ENCODE assay signal across 16 cellular contexts in genomic region chr12:113191236-113191635, GRCh38. TPM values are rescaled to one million over a fixed set of nuclear protein-coding genes. Genes with fewer than 3 reads are reported as not detected.
DNase-seq lines count a peak whose midpoint lies in the region; ATAC-seq and TF ChIP-seq lines count a peak whose summit lies in the region.
"Had no signal": no experiment of that assay in that cellular context is flagged by ENCODE, and none has a peak within 500 bp of the region (broad histone marks: within the 10 kb centered on the region; RNA-seq: fewer than 3 reads in every experiment).

No MANE protein-coding gene starts in this region.

- H4K20me1 ChIP-seq in IMR-90 (ENCODE audit: insufficient read depth, low read length), result no peaks in the 10 kb centered on the region

- H3K23ac ChIP-seq in IMR-90 (ENCODE audit: low read depth, low read length) (no peak overlapping the region), neuronal stem cell (ENCODE audit: low read depth, low read length, poor library complexity) (no peak overlapping the region)

- no peak overlapping the region for H4K5ac ChIP-seq in IMR-90 (ENCODE audit: low read depth, low read length)

- no peak for TF ChIP-seq RAD21 in IMR-90 (IDR thresholded peaks at IDR 0.05; ENCODE audit: low read length)

- H3K36me3 ChIP-seq in IMR-90 (ENCODE audit: control insufficient read depth, insufficient read depth, low read length) (peaks cover 13% of the 10 kb centered on the region), ascending aorta (peaks cover 5 to 18% of the 10 kb centered on the region in 2 donors), neuronal stem cell (replicated peaks in 1 of 2; ENCODE audit: control insufficient read depth in 2 of 2, insufficient read depth in 2 of 2, low read length in 2 of 2) (peaks cover 15 to 44% of the 10 kb centered on the region in 2 donors)

- POLR2A ChIA-PET in IMR-90 (lab: Charles Lee; ENCODE audit: unreplicated experiment), result no interaction called here

- in situ Hi-C loops in IMR-90 (cut with MboI; ENCODE audit: low sequenced_read_pairs), result loop anchor here (25.0 kb wide), 1 partner anchor 1221 kb away; the partner anchor contains the start of gene TBX5

- BruUV-seq in IMR-90 (replicated peaks; lab: Mats Ljungman, UMichigan), result no TSS peak

- no peak for TF ChIP-seq POLR2A in IMR-90 (IDR thresholded peaks at IDR 0.05; ENCODE audit: low read depth, low read length)

- peak overlapping the region; percentile 81 for H2AK9ac ChIP-seq in IMR-90 (replicated peaks; ENCODE audit: low read depth, low read length, poor library complexity)

- no peak overlapping the region for H4K8ac ChIP-seq in IMR-90 (ENCODE audit: low read depth in 2 of 2, low read length in 2 of 2)
- no peak overlapping the region for H4K8ac ChIP-seq in neuronal stem cell (ENCODE audit: low read depth, low read length)

- no peak overlapping the region for H2AFZ ChIP-seq in IMR-90 (replicated peaks; ENCODE audit: low read length, poor library complexity)
- peak overlapping the region; percentile 24 for H2AFZ ChIP-seq in neuronal stem cell (ENCODE audit: low read length)
- H2AFZ ChIP-seq: GM23248 had no signal

- peak overlapping the region; percentile 30 for H2BK12ac ChIP-seq in neuronal stem cell (ENCODE audit: low read length)

- peaks cover 20 to 30% of the 10 kb centered on the region in 2 experiments for H3K79me1 ChIP-seq in IMR-90 (ENCODE audit: low read depth in 1 of 2, low read length in 2 of 2)
- H3K79me1 ChIP-seq in neuronal stem cell (ENCODE audit: low read depth, low read length), result peaks cover 3% of the 10 kb centered on the region

- no peak overlapping the region for H3K27ac ChIP-seq in IMR-90 (ENCODE audit: insufficient read depth, low read length)
- H3K27ac ChIP-seq in ascending aorta, result peak overlapping the region; percentile 78 to 88
- H3K27ac ChIP-seq in neuronal stem cell (replicated peaks; ENCODE audit: low read length), result no peak overlapping the region
- H3K27ac ChIP-seq: GM23248, HL-60 had no signal

- no peak overlapping the region for H3K4ac ChIP-seq in IMR-90 (ENCODE audit: low read depth, low read length)
- H3K4ac ChIP-seq in neuronal stem cell (ENCODE audit: low read length), result no peak overlapping the region

- H3K14ac ChIP-seq in IMR-90 (replicated peaks; ENCODE audit: low read depth, low read length) (no peak overlapping the region), neuronal stem cell (ENCODE audit: low read length) (no peak overlapping the region)

- peaks cover 5% of the 10 kb centered on the region; the same call in 1 of the 2 replicates for H3K9me1 ChIP-seq in IMR-90 (ENCODE audit: insufficient read depth, low read length)

- H4K91ac ChIP-seq in IMR-90 (ENCODE audit: insufficient read depth, low read depth, low read length), result no peak overlapping the region
- H4K91ac ChIP-seq in neuronal stem cell (ENCODE audit: low read depth, low read length, poor library complexity), result no peak overlapping the region

- DNase-seq in IMR-90 (no peak), ascending aorta (ENCODE audit: low spot score in 2 of 2) (no peak), neuronal stem cell (ENCODE audit: low spot score) (no peak), DMS114 treated with DMSO at 0.1 percent for 48 hours (lab: John Stamatoyannopoulos, UW; ENCODE audit: unreplicated experiment) (no peak)
- DNase-seq: CD8-positive, alpha-beta memory T cell; KG1 had no signal

- H2BK120ac ChIP-seq in IMR-90 (ENCODE audit: low read depth, low read length) (no peak overlapping the region), neuronal stem cell (ENCODE audit: low read depth, low read length) (no peak overlapping the region)

- H3K4me1 ChIP-seq in IMR-90 (ENCODE audit: control insufficient read depth, insufficient read depth, low read length), result peaks cover 12% of the 10 kb centered on the region
- peaks cover 14 to 25% of the 10 kb centered on the region in 2 donors for H3K4me1 ChIP-seq in ascending aorta
- peaks cover 3 to 14% of the 10 kb centered on the region in 2 donors for H3K4me1 ChIP-seq in neuronal stem cell (ENCODE audit: control insufficient read depth in 2 of 2, insufficient read depth in 1 of 2, low read depth in 1 of 2, low read length in 2 of 2)

- H3K9me3 ChIP-seq in IMR-90 (ENCODE audit: control insufficient read depth, insufficient read depth, low read length) (no peaks in the 10 kb centered on the region), ascending aorta (no peaks in the 10 kb centered on the region), neuronal stem cell (replicated peaks in 1 of 2; ENCODE audit: control insufficient read depth in 2 of 2, insufficient read depth in 1 of 2, low read depth in 1 of 2, low read length in 2 of 2) (no peaks in the 10 kb centered on the region)
- H3K9me3 ChIP-seq: A549, Caco-2 had no signal

- H2BK5ac ChIP-seq in IMR-90 (ENCODE audit: low read depth, low read length, poor library complexity, severe bottlenecking) (no peak overlapping the region), neuronal stem cell (ENCODE audit: low read length) (no peak overlapping the region)

- no peak overlapping the region for H3K4me2 ChIP-seq in IMR-90 (ENCODE audit: low read depth, low read length)
- H3K4me2 ChIP-seq in neuronal stem cell (ENCODE audit: insufficient read depth, low read length, poor library complexity, severe bottlenecking), result no peak overlapping the region
- H3K4me2 ChIP-seq: A549 had no signal

- dilution Hi-C loops in IMR-90 (cut with HindIII; ENCODE audit: low sequenced_read_pairs, unreplicated experiment), result no loop called here

- H3K18ac ChIP-seq in IMR-90 (ENCODE audit: low read depth, low read length) (no peak overlapping the region), neuronal stem cell (ENCODE audit: low read length) (no peak overlapping the region)

- intact Hi-C loops in IMR-90 (cut with micrococcal nuclease), result loop anchor here (10.0 kb wide), 1 partner anchor 164 kb away; the partner anchor contains the start of gene PLBD2
- intact Hi-C loops in ascending aorta (cut with DNase I), result no loop called here

- no peak overlapping the region for H2BK15ac ChIP-seq in IMR-90 (ENCODE audit: low read depth, low read length)
- no peak overlapping the region for H2BK15ac ChIP-seq in neuronal stem cell (ENCODE audit: low read length)

- 88% methylated on average over 5 of the region's 19 CpGs; no CpG with 5 or more reads in 1 of the 2 experiments for WGBS in IMR-90 (ENCODE audit: extremely low coverage in 2 of 2, insufficient read length in 1 of 2), 2 experiments
- WGBS in neuronal stem cell (ENCODE audit: extremely low coverage in 2 of 2, insufficient read length in 2 of 2, insufficient replicate concordance in 1 of 2), 2 donors, result no CpG with 5 or more reads among the region's 19 CpGs

- CTCF ChIA-PET in IMR-90 (lab: Yijun Ruan, JAX), result no interaction called here

- H2AK5ac ChIP-seq in IMR-90 (ENCODE audit: low read depth, low read length) (no peak overlapping the region), neuronal stem cell (ENCODE audit: low read depth, low read length) (no peak overlapping the region)

- ATAC-seq in IMR-90 (ENCODE audit: low read depth) (no peak), HG03521 (IDR thresholded peaks at IDR 0.05; ENCODE audit: unreplicated experiment) (no peak), HG03469 (IDR thresholded peaks at IDR 0.05; ENCODE audit: unreplicated experiment) (no peak), HG03097 (IDR thresholded peaks at IDR 0.05; ENCODE audit: low FRiP score, unreplicated experiment) (no peak)

- H3K56ac ChIP-seq in IMR-90 (ENCODE audit: extremely low read depth, insufficient read depth, low read length), result no peak overlapping the region

- no peaks in the 10 kb centered on the region for H3K27me3 ChIP-seq in IMR-90 (ENCODE audit: control insufficient read depth, insufficient read depth, low read length)
- H3K27me3 ChIP-seq in ascending aorta, result no peaks in the 10 kb centered on the region
- H3K27me3 ChIP-seq in neuronal stem cell (ENCODE audit: control insufficient read depth in 3 of 3, insufficient read depth in 3 of 3, low read depth in 1 of 3, low read length in 3 of 3), result no peaks in the 10 kb centered on the region

- H2BK20ac ChIP-seq in IMR-90 (ENCODE audit: low read depth, low read length), result no peak overlapping the region

- H3K9ac ChIP-seq in IMR-90 (ENCODE audit: low read depth, low read length) (no peak overlapping the region), neuronal stem cell (ENCODE audit: low read depth, low read length, poor library complexity) (no peak overlapping the region)
- H3K9ac ChIP-seq: GM23248 had no signal

- no peak for TF ChIP-seq CTCF in IMR-90 (conservative IDR thresholded peaks at IDR 0.05; ENCODE audit: low read depth, low read length)
- no peak for TF ChIP-seq CTCF in ascending aorta (IDR thresholded peaks at IDR 0.05)

- H3K4me3 ChIP-seq in IMR-90 (ENCODE audit: insufficient read depth, low read depth, low read length) (no peak overlapping the region), ascending aorta (no peak overlapping the region), neuronal stem cell (ENCODE audit: low read length in 2 of 2) (no peak overlapping the region)
- H3K4me3 ChIP-seq: A549, GM23248 had no signal

RNA-seq across cellular contexts. Expression of gene RITA1, which starts 5.7 kb away (rescaled TPM):
- total RNA-seq in IMR-90 (2012; rRNA removed), result 14.7 and 15.0 TPM in 2 replicates
- 14.2 and 15.2 TPM in 2 replicates for polyA plus RNA-seq in IMR-90 (2012; rRNA removed)
- 9.9 and 17.3 TPM in 2 replicates for polyA plus RNA-seq in IMR-90 (2012; cell fraction: cytosol; rRNA removed)
- polyA plus RNA-seq in IMR-90 (2012; cell fraction: nucleus; rRNA removed; ENCODE audit: low replicate concordance), result 7.1 and 9.4 TPM in 2 replicates
- total RNA-seq in ascending aorta, result 48.4 TPM
- 14.5 TPM for polyA plus RNA-seq in neuronal stem cell (2013, experiment 1 of 2)
- 14.3 TPM for polyA plus RNA-seq in neuronal stem cell (2013, experiment 2 of 2)

RNA-seq across cellular contexts. Expression of gene DDX54, which starts 6.0 kb away (rescaled TPM):
- total RNA-seq in IMR-90 (2012; rRNA removed) (23.8 and 24.4 TPM in 2 replicates), ascending aorta (97.0 TPM)
- polyA plus RNA-seq in IMR-90 (2012; rRNA removed), result 47.5 and 55.1 TPM in 2 replicates
- 33.5 and 54.5 TPM in 2 replicates for polyA plus RNA-seq in IMR-90 (2012; cell fraction: cytosol; rRNA removed)
- 74.8 and 97.8 TPM in 2 replicates for polyA plus RNA-seq in IMR-90 (2012; cell fraction: nucleus; rRNA removed; ENCODE audit: low replicate concordance)
- 60.8 TPM for polyA plus RNA-seq in neuronal stem cell (2013, experiment 1 of 2)
- polyA plus RNA-seq in neuronal stem cell (2013, experiment 2 of 2), result 59.6 TPM

RNA-seq across cellular contexts. Expression of gene TPCN1, which starts 30.0 kb away (rescaled TPM):
- total RNA-seq in IMR-90 (2012; rRNA removed) (2.0 and 2.5 TPM in 2 replicates), ascending aorta (56.3 TPM)
- polyA plus RNA-seq in IMR-90 (2012; rRNA removed), result 10.4 and 13.2 TPM in 2 replicates
- polyA plus RNA-seq in IMR-90 (2012; cell fraction: cytosol; rRNA removed), result 7.7 and 13.8 TPM in 2 replicates
- polyA plus RNA-seq in IMR-90 (2012; cell fraction: nucleus; rRNA removed; ENCODE audit: low replicate concordance), result 58.1 and 63.1 TPM in 2 replicates
- 11.5 TPM for polyA plus RNA-seq in neuronal stem cell (2013, experiment 1 of 2)
- polyA plus RNA-seq in neuronal stem cell (2013, experiment 2 of 2), result 10.7 TPM

RNA-seq across cellular contexts. Expression of gene CFAP73, which starts 41.7 kb away (rescaled TPM):
- not detected in 2 replicates for total RNA-seq in IMR-90 (2012; rRNA removed)
- not detected in 2 replicates for polyA plus RNA-seq in IMR-90 (2012; rRNA removed)
- polyA plus RNA-seq in IMR-90 (2012; cell fraction: cytosol; rRNA removed), result not detected in 2 replicates
- not detected in 2 replicates for polyA plus RNA-seq in IMR-90 (2012; cell fraction: nucleus; rRNA removed; ENCODE audit: low replicate concordance)
- not detected for total RNA-seq in ascending aorta
- 0.22 TPM for polyA plus RNA-seq in neuronal stem cell (2013, experiment 1 of 2)
- 0.19 TPM for polyA plus RNA-seq in neuronal stem cell (2013, experiment 2 of 2)
- total RNA-seq: Daoy, GM23248 had no signal
- polyA plus RNA-seq: AG04450; BJ; CD8-positive, alpha-beta memory T cell; GM23248 had no signal

RNA-seq across cellular contexts. Expression of gene RASAL1, which starts 55.7 kb away (rescaled TPM):
- total RNA-seq in IMR-90 (2012; rRNA removed) (not detected in 2 replicates), ascending aorta (0.64 TPM)
- not detected in 2 replicates for polyA plus RNA-seq in IMR-90 (2012; rRNA removed)
- polyA plus RNA-seq in IMR-90 (2012; cell fraction: cytosol; rRNA removed), result not detected in 2 replicates
- polyA plus RNA-seq in IMR-90 (2012; cell fraction: nucleus; rRNA removed; ENCODE audit: low replicate concordance), result not detected in 2 replicates
- 0.26 TPM for polyA plus RNA-seq in neuronal stem cell (2013, experiment 1 of 2)
- 0.19 TPM for polyA plus RNA-seq in neuronal stem cell (2013, experiment 2 of 2)
- total RNA-seq: Caco-2, GM23248 had no signal
- polyA plus RNA-seq: AG04450, BJ, GM23248 had no signal

Comparison
In these comparisons a context has a peak if more than half of its experiments do, and no peak if none do; other contexts are left out.
1. H3K27ac ChIP-seq: peak in ascending aorta (2 of 2); none in IMR-90 (single experiment) and neuronal stem cell (single experiment).
2. RNA of gene TPCN1, which starts 30.0 kb away (total RNA-seq): 56.3 TPM in ascending aorta (single experiment); 2.0 to 2.5 TPM in IMR-90; every median in the first group is over 10 times any median in the second.